Comparison of ENCODE assay signal across 1 cellular context in the genomic region with DNA sequence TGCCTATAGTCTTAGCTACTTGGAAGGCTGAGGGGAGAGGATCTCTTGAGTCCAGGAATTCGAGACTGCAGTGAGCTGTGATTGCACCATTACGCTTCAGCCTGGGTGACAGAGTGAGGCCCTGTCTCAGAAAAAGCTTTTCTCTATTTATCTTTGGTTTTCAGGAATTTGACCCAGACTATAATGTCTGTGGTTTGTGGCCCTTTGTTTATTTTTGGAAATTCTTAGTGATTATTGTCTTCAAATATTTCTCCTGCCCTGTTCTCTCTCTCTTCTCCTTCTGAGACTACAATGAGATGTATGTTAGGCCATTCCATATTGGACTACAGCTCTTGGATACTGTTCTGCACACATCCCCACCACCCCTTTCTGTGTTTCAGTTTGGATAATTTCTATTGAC.
TF ChIP-seq lines count a peak whose summit lies in the region.

No MANE protein-coding gene starts in this region.

TF ChIP-seq in A549, 52 proteins besides CTCF, POLR2A, EP300 and RAD21:
- TF ChIP-seq JUNB (IDR thresholded peaks at IDR 0.05) (peak; percentile 42; the same call in 1 of the 2 replicates), CEBPB (IDR thresholded peaks at IDR 0.05) (peak; percentile 50 to 75; a peak in 3 of 4 replicates), GATA3 (IDR thresholded peaks at IDR 0.05; ENCODE audit: borderline replicate concordance) (peak; percentile 63; the same call in 1 of the 2 replicates), FOSL2 (IDR thresholded peaks at IDR 0.05) (no peak), FOSL2 (CRISPR knock-in tag; IDR thresholded peaks at IDR 0.05) (peak; percentile 58), HOXB5 (CRISPR knock-in tag; IDR thresholded peaks at IDR 0.05) (no peak), FOXS1 (CRISPR knock-in tag; IDR thresholded peaks at IDR 0.05) (0 out of 2 replicates have a peak, but pooled peaks have one; percentile 25)
